ENCODE assay signal across 11 cellular contexts in genomic region chr12:118358607-118359540, GRCh38. TPM values are rescaled to one million over a fixed set of nuclear protein-coding genes. Genes with fewer than 3 reads are reported as not detected.
DNase-seq lines count a peak whose midpoint lies in the region; FAIRE-seq and TF ChIP-seq lines count a peak whose summit lies in the region.
"Had no signal": no experiment of that assay in that cellular context is flagged by ENCODE, and none has a peak within 500 bp of the region (broad histone marks: within the 10 kb centered on the region; RNA-seq: fewer than 3 reads in every experiment).

No MANE protein-coding gene starts in this region.

- peak overlapping the region; percentile 94 for H3K4me3 Mint-ChIP-seq in T-helper 1 cell treated with Interleukin-12 subunit alpha and Interleukin-12 subunit beta and Interleukin-4 antibody, amounts not matched to agents 30 μg/mL and 1 μg/mL, for 36 hours

- H3K36me3 Mint-ChIP-seq in T-helper 1 cell treated with Interleukin-12 subunit alpha and Interleukin-12 subunit beta and Interleukin-4 antibody, amounts not matched to agents 30 μg/mL and 1 μg/mL, for 36 hours (ENCODE audit: low read depth): peaks cover 10% of the 10 kb centered on the region

- no peak overlapping the region for H3K9ac ChIP-seq in kidney (ENCODE audit: low read length in 2 of 2)

- TF ChIP-seq CTCF in GM20000 (IDR thresholded peaks at IDR 0.05; ENCODE audit: extremely low read depth, missing control alignments): no peak
- no peak for TF ChIP-seq CTCF in kidney (IDR thresholded peaks at IDR 0.05; ENCODE audit: borderline replicate concordance, extremely low read depth, insufficient read depth)
- TF ChIP-seq CTCF in prostate gland (IDR thresholded peaks at IDR 0.05): no peak
- no peak for TF ChIP-seq CTCF in lower leg skin (IDR thresholded peaks at IDR 0.05)

- intact Hi-C loops in kidney (cut with DNase I): no loop called here
- intact Hi-C loops in prostate gland (cut with DNase I): no loop called here
- intact Hi-C loops in lower leg skin (cut with DNase I; ENCODE audit: low total_unique reads): no loop called here

- H3K27ac Mint-ChIP-seq in T-helper 1 cell treated with Interleukin-12 subunit alpha and Interleukin-12 subunit beta and Interleukin-4 antibody, amounts not matched to agents 30 μg/mL and 1 μg/mL, for 36 hours: peak overlapping the region; percentile 92

- WGBS in prostate gland: 85% methylated on average over 8 of the region's 8 CpGs
- WGBS in lower leg skin, 2 donors: 54 to 58% methylated on average over 8 of the region's 8 CpGs

- peak; percentile 61 to 70 for DNase-seq in AML-193 (lab: John Stamatoyannopoulos, UW)
- peak; percentile 30 for DNase-seq in GM20000 (ENCODE audit: low spot score)
- DNase-seq in kidney: no peak
- no peak for DNase-seq in prostate gland (ENCODE audit: low spot score)
- DNase-seq in lower leg skin (ENCODE audit: low spot score in 2 of 2): no peak
- DNase-seq in cerebellum (ENCODE audit: low spot score): no peak
- no peak for DNase-seq in midbrain (lab: John Stamatoyannopoulos, UW)
- DNase-seq: DMS53, NCI-H774 had no signal

- H3K9me3 ChIP-seq in kidney (ENCODE audit: control insufficient read depth in 1 of 2, low read length in 2 of 2): no peaks in the 10 kb centered on the region
- no peaks in the 10 kb centered on the region for H3K9me3 ChIP-seq in prostate gland
- H3K9me3 ChIP-seq: ascending aorta had no signal

- peak; percentile 19 for FAIRE-seq in kidney (lab: Jason Lieb, UNC)

- peaks cover 30% of the 10 kb centered on the region for H3K4me1 Mint-ChIP-seq in T-helper 1 cell treated with Interleukin-12 subunit alpha and Interleukin-12 subunit beta and Interleukin-4 antibody, amounts not matched to agents 30 μg/mL and 1 μg/mL, for 36 hours (ENCODE audit: low read depth)

- H3K4me3 ChIP-seq in kidney (ENCODE audit: low read length in 2 of 2) (no peak overlapping the region), prostate gland (no peak overlapping the region), lower leg skin (ENCODE audit: low read depth, poor library complexity, severe bottlenecking) (no peak overlapping the region)

- TF ChIP-seq POLR2A in prostate gland (IDR thresholded peaks at IDR 0.05) (no peak), lower leg skin (IDR thresholded peaks at IDR 0.05) (no peak)

- H3K27ac ChIP-seq in kidney (ENCODE audit: low read depth in 2 of 2, low read length in 2 of 2): no peak overlapping the region
- H3K27ac ChIP-seq in prostate gland: no peak overlapping the region
- H3K27ac ChIP-seq: ascending aorta had no signal

- H3K27me3 Mint-ChIP-seq in T-helper 1 cell treated with Interleukin-12 subunit alpha and Interleukin-12 subunit beta and Interleukin-4 antibody, amounts not matched to agents 30 μg/mL and 1 μg/mL, for 36 hours (ENCODE audit: low read depth): no peaks in the 10 kb centered on the region

- peaks cover 0 to 6% of the 10 kb centered on the region in 2 donors for H3K4me1 ChIP-seq in kidney (ENCODE audit: control insufficient read depth in 1 of 2, insufficient read depth in 1 of 2, low read depth in 1 of 2, low read length in 2 of 2)
- H3K4me1 ChIP-seq in prostate gland (replicated peaks): peaks cover 7% of the 10 kb centered on the region

- peaks cover 3% of the 10 kb centered on the region for H3K9me3 Mint-ChIP-seq in T-helper 1 cell treated with Interleukin-12 subunit alpha and Interleukin-12 subunit beta and Interleukin-4 antibody, amounts not matched to agents 30 μg/mL and 1 μg/mL, for 36 hours

- H3K36me3 ChIP-seq in kidney (ENCODE audit: control insufficient read depth in 1 of 2, insufficient read depth in 2 of 2, low read length in 2 of 2): no peaks in the 10 kb centered on the region
- H3K36me3 ChIP-seq in prostate gland: no peaks in the 10 kb centered on the region
- H3K36me3 ChIP-seq: ascending aorta had no signal

- no peaks in the 10 kb centered on the region for H3K27me3 ChIP-seq in prostate gland (replicated peaks; ENCODE audit: insufficient read depth)
- H3K27me3 ChIP-seq: ascending aorta had no signal

RNA-seq across cellular contexts. Expression of gene TAOK3, which starts 13.8 kb away (rescaled TPM):
- total RNA-seq in kidney (36.1 TPM), prostate gland (10 to 100 TPM; 52.2 to 52.5 TPM), lower leg skin (10 to 100 TPM; 15.7 to 46.6 (median 24.7) TPM), cerebellum (46.2 TPM)
- 14.0 TPM for polyA plus RNA-seq in kidney (ENCODE audit: insufficient read depth, low read depth, low replicate concordance)

RNA-seq across cellular contexts. Expression of gene SUDS3, which starts 17.5 kb away (rescaled TPM):
- total RNA-seq in kidney (29.0 TPM), prostate gland (10 to 100 TPM; 62.0 to 82.6 TPM), lower leg skin (10 to 100 TPM; 33.9 to 85.0 (median 68.9) TPM), cerebellum (51.9 TPM)
- 14.9 TPM for polyA plus RNA-seq in kidney (ENCODE audit: insufficient read depth, low read depth, low replicate concordance)

Comparison
In these comparisons a context has a peak if more than half of its experiments do, and no peak if none do; other contexts are left out.
1. DNase-seq: peak in AML-193 (2 of 2) and GM20000 (single experiment); none in kidney (single experiment), prostate gland (single experiment), lower leg skin (0 of 2), cerebellum (single experiment) and midbrain (single experiment).